Comparison of ENCODE assay signal across 13 cellular contexts in the genomic region with DNA sequence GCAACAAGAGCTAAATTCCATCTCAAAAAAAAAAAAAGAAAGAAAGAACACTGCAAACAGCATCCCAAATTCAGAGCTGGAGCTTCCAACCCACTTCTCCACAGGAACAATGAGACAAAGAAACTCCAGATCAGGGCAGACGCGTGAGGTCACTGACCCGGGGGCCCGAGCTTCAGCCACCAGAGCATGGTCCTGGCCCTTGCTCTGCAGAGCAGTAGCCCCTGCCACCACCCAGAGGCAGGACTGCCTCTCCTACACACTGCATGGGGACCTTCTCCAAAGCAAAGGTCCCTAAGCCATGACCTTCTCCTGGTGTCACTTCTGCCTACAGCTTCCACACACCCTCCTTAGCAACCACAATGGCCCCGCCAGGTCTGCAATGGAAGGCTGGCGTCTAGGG.
"Had no signal": no experiment of that assay in that cellular context is flagged by ENCODE, and none has a peak within 500 bp of the region (broad histone marks: within the 10 kb centered on the region; RNA-seq: fewer than 3 reads in every experiment).

No MANE protein-coding gene starts in this region.

- H3K9me3 ChIP-seq: body of pancreas, heart left ventricle, left lung, SJSA1, suprapubic skin, upper lobe of right lung had no signal

- ATAC-seq: body of pancreas, esophagus mucosa, left lung, T-cell, upper lobe of right lung had no signal

- DNase-seq: activated effector memory CD4-positive, alpha-beta T cell treated with Interleukin-2 at 50 U/mL for 16 hours; activated T-cell treated with anti-CD3 and anti-CD28 coated beads, Interleukin-2, amount 50 U/mL, for 1 hour; body of pancreas; islet precursor cell; left lung; stimulated activated CD4-positive, alpha-beta T cell treated with anti-CD3 and anti-CD28 coated beads, Interleukin-12 subunit alpha, Interleukin-12 subunit beta, amount 100 ng/mL, for 4 hours; stimulated activated naive CD4-positive, alpha-beta T cell treated with Interleukin-2 at 50 U/mL for 16 hours; T-cell; upper lobe of right lung had no signal

- H3K27ac ChIP-seq: body of pancreas, left lung, SJSA1, suprapubic skin, upper lobe of right lung had no signal

- H3K4me3 ChIP-seq: body of pancreas, heart left ventricle, left lung, SJSA1, suprapubic skin, upper lobe of right lung had no signal

- H3K4me1 ChIP-seq: left lung, upper lobe of right lung had no signal

- H3K36me3 ChIP-seq: heart left ventricle, left lung, upper lobe of right lung had no signal

- H3K27me3 ChIP-seq: body of pancreas, heart left ventricle, left lung, SJSA1, suprapubic skin, upper lobe of right lung had no signal
